Comparison of ENCODE assay signal across 25 cellular contexts in the genomic region with DNA sequence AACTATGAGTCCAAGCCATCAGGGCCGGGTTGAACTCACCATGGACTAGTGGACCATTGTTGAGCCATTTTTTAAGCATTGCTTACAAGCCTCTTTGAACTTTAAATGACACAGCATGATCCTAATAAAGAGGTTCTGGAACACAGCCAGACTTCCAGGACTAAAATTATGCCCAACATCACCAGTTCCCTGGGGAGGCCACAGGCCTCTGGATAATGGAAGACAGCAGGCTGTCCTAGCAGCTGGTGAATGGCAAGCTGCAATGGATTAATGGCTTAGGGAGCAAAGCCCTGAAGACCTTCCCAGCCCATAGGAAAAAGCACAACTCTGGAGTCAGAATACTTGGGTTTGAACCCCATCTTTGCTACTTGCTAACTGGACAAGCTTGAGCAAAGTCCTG.
DNase-seq lines count a peak whose midpoint lies in the region; ATAC-seq and TF ChIP-seq lines count a peak whose summit lies in the region.
"Had no signal": no experiment of that assay in that cellular context is flagged by ENCODE, and none has a peak within 500 bp of the region (broad histone marks: within the 10 kb centered on the region; RNA-seq: fewer than 3 reads in every experiment).

No MANE protein-coding gene starts in this region.

- H3K36me3 Mint-ChIP-seq in MCF 10A (ENCODE audit: insufficient read depth, unreplicated experiment) (peaks cover 11% of the 10 kb centered on the region), neural progenitor cell (peaks cover 10% of the 10 kb centered on the region)
- H3K36me3 Mint-ChIP-seq in activated CD8-positive, alpha-beta T cell treated with anti-CD3 and anti-CD28 coated beads, Interleukin-2, amount 10 ng/mL, durations not matched to agents 7 days and 5 days (ENCODE audit: low read depth) = no peaks in the 10 kb centered on the region
- H3K36me3 Mint-ChIP-seq: memory B cell had no signal

- no peak overlapping the region for H2AFZ ChIP-seq in mammary epithelial cell (ENCODE audit: low read depth, low read length)
- no peak overlapping the region for H2AFZ ChIP-seq in smooth muscle cell (ENCODE audit: low read depth)
- H2AFZ ChIP-seq in neural progenitor cell (replicated peaks) = no peak overlapping the region
- H2AFZ ChIP-seq: hepatocyte had no signal

- dilution Hi-C loops in mammary epithelial cell (cut with HindIII; ENCODE audit: low sequenced_read_pairs) = no loop called here

- intact Hi-C loops in mammary epithelial cell (cut with micrococcal nuclease) (no loop called here), MCF 10A (cut with micrococcal nuclease) (no loop called here)

- peaks cover 32% of the 10 kb centered on the region for H3F3A ChIP-seq in smooth muscle cell (ENCODE audit: low read depth)
- H3F3A ChIP-seq in neural progenitor cell (ENCODE audit: low read depth) = no peaks in the 10 kb centered on the region

- no peaks in the 10 kb centered on the region for H3K9me3 ChIP-seq in mammary epithelial cell (replicated peaks; ENCODE audit: insufficient read depth, low read length)
- H3K9me3 ChIP-seq in WERI-Rb-1 (ENCODE audit: severe bottlenecking) = no peaks in the 10 kb centered on the region
- no peaks in the 10 kb centered on the region for H3K9me3 ChIP-seq in smooth muscle cell (replicated peaks; ENCODE audit: low read depth)
- H3K9me3 ChIP-seq in neural progenitor cell (ENCODE audit: low read depth) = no peaks in the 10 kb centered on the region
- H3K9me3 ChIP-seq: A549, neutrophil, right atrium auricular region, vagina had no signal

- POLR2A ChIA-PET in MCF 10A (lab: Yijun Ruan, JAX) = no interaction called here
- POLR2A ChIA-PET in activated CD8-positive, alpha-beta T cell treated with anti-CD3 and anti-CD28 coated beads, Interleukin-2, amount 10 ng/mL, durations not matched to agents 7 days and 5 days (lab: Charles Lee) = no interaction called here

- H3K27ac Mint-ChIP-seq in MCF 10A (ENCODE audit: low read depth, unreplicated experiment) (no peak overlapping the region), neural progenitor cell (no peak overlapping the region)
- no peak overlapping the region for H3K27ac Mint-ChIP-seq in activated CD8-positive, alpha-beta T cell treated with anti-CD3 and anti-CD28 coated beads, Interleukin-2, amount 10 ng/mL, durations not matched to agents 7 days and 5 days
- H3K27ac Mint-ChIP-seq: activated CD8-positive, alpha-beta T cell treated with anti-CD3 and anti-CD28 coated beads for 36 hours; activated naive CD8-positive, alpha-beta T cell treated with anti-CD3 and anti-CD28 coated beads, Interleukin-2, amount 50 U/mL, for 24 hours; activated T-cell treated with anti-CD3 and anti-CD28 coated beads, Interleukin-2, amount 50 U/mL, for 72 hours; CD4-positive, alpha-beta T cell; memory B cell had no signal

- H3K4me1 ChIP-seq in mammary epithelial cell (ENCODE audit: insufficient read depth, low read length) = no peaks in the 10 kb centered on the region
- H3K4me1 ChIP-seq in smooth muscle cell (ENCODE audit: low read depth) = peaks cover 15% of the 10 kb centered on the region
- H3K4me1 ChIP-seq in neural progenitor cell = peaks cover 16% of the 10 kb centered on the region
- H3K4me1 ChIP-seq: A549, right atrium auricular region, vagina had no signal

- WGBS in mammary epithelial cell (ENCODE audit: low coverage, missing lambda C conversion rate) = 88% methylated on average over 1 of the region's 1 CpG
- 57% methylated on average over 1 of the region's 1 CpG for WGBS in smooth muscle cell (ENCODE audit: low lambda C conversion rate)

- no peak overlapping the region for H3K4me3 Mint-ChIP-seq in MCF 10A (ENCODE audit: unreplicated experiment)
- H3K4me3 Mint-ChIP-seq in activated CD8-positive, alpha-beta T cell treated with anti-CD3 and anti-CD28 coated beads, Interleukin-2, amount 10 ng/mL, durations not matched to agents 7 days and 5 days = no peak overlapping the region
- no peak overlapping the region for H3K4me3 Mint-ChIP-seq in neural progenitor cell
- H3K4me3 Mint-ChIP-seq: activated CD8-positive, alpha-beta T cell treated with anti-CD3 and anti-CD28 coated beads for 36 hours; activated naive CD8-positive, alpha-beta T cell treated with anti-CD3 and anti-CD28 coated beads, Interleukin-2, amount 50 U/mL, for 24 hours; activated T-cell treated with anti-CD3 and anti-CD28 coated beads, Interleukin-2, amount 50 U/mL, for 72 hours; CD4-positive, alpha-beta T cell; memory B cell had no signal

- no peak for TF ChIP-seq CTCF in mammary epithelial cell (conservative IDR thresholded peaks at IDR 0.05 in 1 of 2, IDR thresholded peaks at IDR 0.05 in 1 of 2; ENCODE audit: extremely low read depth in 1 of 2, insufficient read depth in 1 of 2, low read depth in 1 of 2, low read length in 2 of 2)
- no peak for TF ChIP-seq CTCF in MCF 10A (IDR thresholded peaks at IDR 0.05; ENCODE audit: unreplicated experiment)
- TF ChIP-seq CTCF in WERI-Rb-1 (IDR thresholded peaks at IDR 0.05; ENCODE audit: low read depth, low read length) = no peak
- TF ChIP-seq CTCF in smooth muscle cell (IDR thresholded peaks at IDR 0.05; ENCODE audit: borderline replicate concordance, insufficient read depth, poor library complexity, severe bottlenecking) = no peak
- no peak for TF ChIP-seq CTCF in neural progenitor cell (IDR thresholded peaks at IDR 0.05)

- H3K4me2 ChIP-seq in mammary epithelial cell (ENCODE audit: insufficient read depth, low read depth, low read length) (no peak overlapping the region), smooth muscle cell (peak overlapping the region; percentile 18), neural progenitor cell (no peak overlapping the region)
- H3K4me2 ChIP-seq: A549, hepatocyte had no signal

- no peak for ATAC-seq in activated CD8-positive, alpha-beta T cell treated with anti-CD3 and anti-CD28 coated beads, Interleukin-2, amount 10 ng/mL, durations not matched to agents 7 days and 5 days
- ATAC-seq: A549; activated CD8-positive, alpha-beta T cell treated with anti-CD3 and anti-CD28 coated beads for 36 hours; activated naive CD8-positive, alpha-beta T cell treated with anti-CD3 and anti-CD28 coated beads, Interleukin-2, amount 50 U/mL, for 24 hours; activated T-cell treated with anti-CD3 and anti-CD28 coated beads, Interleukin-2, amount 50 U/mL, for 72 hours; GM12878; Panc1 had no signal

- H3K27me3 Mint-ChIP-seq in MCF 10A (ENCODE audit: insufficient read depth, unreplicated experiment) (no peaks in the 10 kb centered on the region), neural progenitor cell (ENCODE audit: insufficient read depth, low read depth) (no peaks in the 10 kb centered on the region)
- H3K27me3 Mint-ChIP-seq in activated CD8-positive, alpha-beta T cell treated with anti-CD3 and anti-CD28 coated beads, Interleukin-2, amount 10 ng/mL, durations not matched to agents 7 days and 5 days (ENCODE audit: low read depth) = no peaks in the 10 kb centered on the region
- H3K27me3 Mint-ChIP-seq: activated CD8-positive, alpha-beta T cell treated with anti-CD3 and anti-CD28 coated beads for 36 hours; activated naive CD8-positive, alpha-beta T cell treated with anti-CD3 and anti-CD28 coated beads, Interleukin-2, amount 50 U/mL, for 24 hours; CD4-positive, alpha-beta T cell; memory B cell had no signal

- H4K20me1 ChIP-seq in mammary epithelial cell (ENCODE audit: insufficient read depth, low read length) (no peaks in the 10 kb centered on the region), smooth muscle cell (ENCODE audit: low read depth) (peaks cover 24% of the 10 kb centered on the region), neural progenitor cell (ENCODE audit: low read depth) (no peaks in the 10 kb centered on the region)

- CTCF ChIA-PET in mammary epithelial cell (lab: Charles Lee; ENCODE audit: low non-redundant PET) = no interaction called here
- CTCF ChIA-PET in MCF 10A (lab: Yijun Ruan, JAX) = interaction anchor here (0.5 to 1.4 kb wide), 2 partner anchors 10 to 1788 kb away, joined by 3 to 4 read pairs; no protein-coding TSS in a partner anchor
- CTCF ChIA-PET in activated CD8-positive, alpha-beta T cell treated with anti-CD3 and anti-CD28 coated beads, Interleukin-2, amount 10 ng/mL, durations not matched to agents 7 days and 5 days (lab: Charles Lee) = no interaction called here

- H3K27ac ChIP-seq in mammary epithelial cell (ENCODE audit: insufficient read depth, low read depth, low read length) (no peak overlapping the region), WERI-Rb-1 (no peak overlapping the region), smooth muscle cell (ENCODE audit: low read depth) (peak overlapping the region; percentile 92), neural progenitor cell (no peak overlapping the region)
- H3K27ac ChIP-seq: A549, cardiac muscle cell, hepatocyte, neutrophil, right atrium auricular region, vagina had no signal

- H3K4me3 ChIP-seq in mammary epithelial cell (replicated peaks in 1 of 3; ENCODE audit: insufficient read depth in 1 of 3, low read depth in 2 of 3, low read length in 3 of 3) (no peak overlapping the region), WERI-Rb-1 (ENCODE audit: low read depth, low read length) (no peak overlapping the region), smooth muscle cell (no peak overlapping the region), neural progenitor cell (no peak overlapping the region)
- H3K4me3 ChIP-seq: A549, cardiac muscle cell, GM12878, hepatocyte, right atrium auricular region, vagina had no signal

- peaks cover 16% of the 10 kb centered on the region for H3K4me1 Mint-ChIP-seq in MCF 10A (ENCODE audit: insufficient read depth, unreplicated experiment)
- H3K4me1 Mint-ChIP-seq in activated CD8-positive, alpha-beta T cell treated with anti-CD3 and anti-CD28 coated beads, Interleukin-2, amount 10 ng/mL, durations not matched to agents 7 days and 5 days (ENCODE audit: low read depth) = no peaks in the 10 kb centered on the region
- peaks cover 23% of the 10 kb centered on the region for H3K4me1 Mint-ChIP-seq in neural progenitor cell
- H3K4me1 Mint-ChIP-seq: activated naive CD8-positive, alpha-beta T cell treated with anti-CD3 and anti-CD28 coated beads, Interleukin-2, amount 50 U/mL, for 24 hours; memory B cell had no signal

- BruUV-seq in mammary epithelial cell (replicated peaks; lab: Mats Ljungman, UMichigan) (no TSS peak), MCF 10A (replicated peaks; lab: Mats Ljungman, UMichigan) (no TSS peak)

- no peaks in the 10 kb centered on the region for H3K79me2 ChIP-seq in mammary epithelial cell (ENCODE audit: insufficient read depth, low read length)
- peaks cover 78% of the 10 kb centered on the region for H3K79me2 ChIP-seq in smooth muscle cell (ENCODE audit: low read depth)
- no peaks in the 10 kb centered on the region for H3K79me2 ChIP-seq in neural progenitor cell (ENCODE audit: low read depth)

- H3K27me3 ChIP-seq in mammary epithelial cell (ENCODE audit: insufficient read depth, low read length) = no peaks in the 10 kb centered on the region
- no peaks in the 10 kb centered on the region for H3K27me3 ChIP-seq in WERI-Rb-1 (ENCODE audit: insufficient read depth, low read depth, severe bottlenecking)
- H3K27me3 ChIP-seq in smooth muscle cell (ENCODE audit: low read depth) = no peaks in the 10 kb centered on the region
- H3K27me3 ChIP-seq in neural progenitor cell = no peaks in the 10 kb centered on the region
- H3K27me3 ChIP-seq: cardiac muscle cell, hepatocyte, neutrophil, right atrium auricular region, vagina had no signal

- no peaks in the 10 kb centered on the region for H3K9me3 Mint-ChIP-seq in MCF 10A (ENCODE audit: unreplicated experiment)
- H3K9me3 Mint-ChIP-seq in activated CD8-positive, alpha-beta T cell treated with anti-CD3 and anti-CD28 coated beads, Interleukin-2, amount 10 ng/mL, durations not matched to agents 7 days and 5 days (ENCODE audit: insufficient read depth) = peaks cover 4% of the 10 kb centered on the region
- peaks cover 3% of the 10 kb centered on the region for H3K9me3 Mint-ChIP-seq in neural progenitor cell
- H3K9me3 Mint-ChIP-seq: activated naive CD8-positive, alpha-beta T cell treated with anti-CD3 and anti-CD28 coated beads, Interleukin-2, amount 50 U/mL, for 24 hours; CD4-positive, alpha-beta T cell had no signal

- H3K9ac ChIP-seq in mammary epithelial cell (ENCODE audit: insufficient read depth, low read length) (no peak overlapping the region), smooth muscle cell (ENCODE audit: low read depth) (no peak overlapping the region), neural progenitor cell (no peak overlapping the region)

- H3K36me3 ChIP-seq in mammary epithelial cell (ENCODE audit: insufficient read depth, low read length) (no peaks in the 10 kb centered on the region), WERI-Rb-1 (no peaks in the 10 kb centered on the region), smooth muscle cell (ENCODE audit: low read depth) (no peaks in the 10 kb centered on the region), neural progenitor cell (no peaks in the 10 kb centered on the region)
- H3K36me3 ChIP-seq: cardiac muscle cell, neutrophil, right atrium auricular region, vagina had no signal

- peak; percentile 5 for DNase-seq in mammary epithelial cell
- no peak for DNase-seq in MCF 10A (ENCODE audit: unreplicated experiment)
- DNase-seq in NCI-H2171 treated with DMSO at 0.1 percent for 48 hours (lab: John Stamatoyannopoulos, UW) = peak; percentile 96
- peak; percentile 58 for DNase-seq in WERI-Rb-1
- DNase-seq in smooth muscle cell (lab: John Stamatoyannopoulos, UW; ENCODE audit: unreplicated experiment) = no peak
- no peak for DNase-seq in activated CD8-positive, alpha-beta T cell treated with anti-CD3 and anti-CD28 coated beads, Interleukin-2, amount 10 ng/mL, durations not matched to agents 7 days and 5 days
- DNase-seq in neural progenitor cell (ENCODE audit: low spot score) = no peak
- no peak for DNase-seq in activated naive CD4-positive, alpha-beta T cell (lab: John Stamatoyannopoulos, UW)
- DNase-seq: activated CD8-positive, alpha-beta T cell treated with anti-CD3 and anti-CD28 coated beads for 36 hours; activated naive CD8-positive, alpha-beta T cell treated with anti-CD3 and anti-CD28 coated beads, Interleukin-2, amount 50 U/mL, for 24 hours; activated T-cell treated with anti-CD3 and anti-CD28 coated beads, Interleukin-2, amount 50 U/mL, for 72 hours; CD4-positive, alpha-beta T cell; H7; kidney; NCI-H510A; stimulated activated CD4-positive, alpha-beta T cell treated with anti-CD3 and anti-CD28 coated beads, Interleukin-2, amount 100 ng/mL, for 24 hours had no signal

- in situ Hi-C loops in mammary epithelial cell (cut with MboI; ENCODE audit: low sequenced_read_pairs in 2 of 2) = no loop called here

Comparison
In these comparisons a context has a peak if more than half of its experiments do, and no peak if none do; other contexts are left out.
1. DNase-seq: peak in mammary epithelial cell (single experiment), NCI-H2171 treated with DMSO at 0.1 percent for 48 hours (single experiment) and WERI-Rb-1 (single experiment); none in MCF 10A (single experiment), smooth muscle cell (single experiment), activated CD8-positive, alpha-beta T cell treated with anti-CD3 and anti-CD28 coated beads, Interleukin-2, amount 10 ng/mL, durations not matched to agents 7 days and 5 days (single experiment), neural progenitor cell (single experiment) and activated naive CD4-positive, alpha-beta T cell (0 of 4).